Comparison of ENCODE assay signal across 8 cellular contexts in the genomic region with DNA sequence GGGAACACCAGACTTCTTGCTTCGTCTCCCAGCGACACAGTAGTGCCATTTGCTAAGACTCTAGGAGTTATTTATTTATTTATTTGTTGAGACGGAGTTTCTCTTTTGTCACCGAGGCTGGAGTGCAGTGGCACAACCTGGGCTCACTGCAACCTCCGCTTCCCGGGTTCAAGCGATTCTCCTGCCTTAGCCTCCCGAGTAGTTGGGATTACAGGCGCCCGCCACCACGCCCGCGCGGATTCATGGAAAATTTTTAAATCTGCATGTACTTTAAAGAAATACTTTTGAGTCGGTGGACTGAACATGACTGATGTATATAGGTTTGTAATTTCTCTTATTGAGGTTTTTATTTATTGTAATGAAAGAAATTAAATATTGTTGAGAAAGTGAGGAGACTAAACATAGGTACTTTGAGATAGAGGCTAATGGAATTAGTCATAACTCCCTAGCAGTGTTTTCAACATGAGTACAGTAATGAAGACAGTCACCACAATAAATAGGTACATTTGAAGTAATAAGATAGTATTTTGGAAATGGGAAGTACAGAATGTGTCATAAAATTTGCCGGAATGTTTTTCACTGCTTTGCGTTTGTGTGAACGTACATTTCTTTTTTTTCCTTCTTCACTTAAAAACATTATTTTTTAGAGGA. TPM values are rescaled to one million over a fixed set of nuclear protein-coding genes. Genes with fewer than 3 reads are reported as not detected.
A peak's percentile ranks its signal among the peaks of the same experiment; 100 is the strongest.
DNase-seq lines count a peak whose midpoint lies in the region; ATAC-seq, FAIRE-seq and TF ChIP-seq lines count a peak whose summit lies in the region.

No MANE protein-coding gene starts in this region.

- H2AFZ ChIP-seq in MM.1S (ENCODE audit: low read length), result peak overlapping the region; percentile 96
- no peak overlapping the region for H2AFZ ChIP-seq in H1 (ENCODE audit: low read length)

- H3K4me3 ChIP-seq in Caco-2 (ENCODE audit: low read depth, low read length), result peak overlapping the region; percentile 83
- H3K4me3 ChIP-seq in MM.1S (ENCODE audit: low read length), result peak overlapping the region; percentile 98
- peak overlapping the region; percentile 86 to 95 (median 93) for H3K4me3 ChIP-seq in H1 (ENCODE audit: extremely low read depth in 1 of 4, insufficient read depth in 2 of 4, low read depth in 3 of 4, low read length in 4 of 4)

- H3K9me3 ChIP-seq in Caco-2 (no peaks in the 10 kb centered on the region), MM.1S (replicated peaks; ENCODE audit: insufficient read depth, low read length) (no peaks in the 10 kb centered on the region), H1 (ENCODE audit: insufficient read depth in 2 of 2, low read depth in 1 of 2, low read length in 1 of 2) (no peaks in the 10 kb centered on the region)

- H2BK15ac ChIP-seq in H1 (ENCODE audit: low read length), result no peak overlapping the region

- H3K56ac ChIP-seq in H1 (replicated peaks; ENCODE audit: insufficient read length, low read depth, low read length), result no peak overlapping the region

- H3K36me3 ChIP-seq in Caco-2 (ENCODE audit: control insufficient read depth, insufficient read depth, low read length) (no peaks in the 10 kb centered on the region), MM.1S (replicated peaks; ENCODE audit: insufficient read depth, low read length) (no peaks in the 10 kb centered on the region), H1 (ENCODE audit: control insufficient read depth in 2 of 4, insufficient read depth in 4 of 4, low read length in 3 of 4) (no peaks in the 10 kb centered on the region)

- H2BK5ac ChIP-seq in H1 (ENCODE audit: low read depth, low read length), result no peak overlapping the region; the same call in 1 of the 2 replicates

- CTCF ChIA-PET in Caco-2 (lab: Charles Lee) (interaction anchor here (0.5 kb wide), 1 partner anchor 1123 kb away, joined by 6 read pairs; no protein-coding TSS in a partner anchor), H1 (lab: Charles Lee; ENCODE audit: partially characterized antibody) (no interaction called here)

- peak overlapping the region; percentile 68 for H3K4me2 ChIP-seq in MM.1S (ENCODE audit: low read depth, low read length)
- peak overlapping the region; percentile 70 to 72 for H3K4me2 ChIP-seq in H1 (ENCODE audit: insufficient read depth in 1 of 2, low read depth in 2 of 2, low read length in 2 of 2)

- H3K27ac ChIP-seq in MM.1S (ENCODE audit: low read length), result peak overlapping the region; percentile 74; the same call in 1 of the 2 replicates
- no peak overlapping the region for H3K27ac ChIP-seq in H1 (ENCODE audit: low read depth, low read length)

- no peak overlapping the region for H4K91ac ChIP-seq in H1 (replicated peaks; ENCODE audit: insufficient read length, low read length)

- H2BK12ac ChIP-seq in H1 (ENCODE audit: low read depth, low read length), result no peak overlapping the region

- H3K27me3 ChIP-seq in Caco-2 (replicated peaks; ENCODE audit: control insufficient read depth, insufficient read depth, low read length) (no peaks in the 10 kb centered on the region), MM.1S (replicated peaks; ENCODE audit: insufficient read depth, low read length) (no peaks in the 10 kb centered on the region), H1 (replicated peaks in 1 of 4; ENCODE audit: control insufficient read depth in 3 of 4, extremely low read depth in 1 of 4, insufficient read depth in 3 of 4, low read length in 3 of 4) (no peaks in the 10 kb centered on the region)

- H3K79me2 ChIP-seq in MM.1S (ENCODE audit: low read length) (peaks cover 35% of the 10 kb centered on the region), H1 (ENCODE audit: control insufficient read depth in 1 of 2, insufficient read depth in 2 of 2, low read length in 2 of 2) (peaks cover 0 to 55% of the 10 kb centered on the region in 2 experiments; a peak in 2 of 4 replicates)

- H3K36me3 Mint-ChIP-seq in Caco-2 (ENCODE audit: insufficient read depth, unreplicated experiment), result no peaks in the 10 kb centered on the region
- no peaks in the 10 kb centered on the region for H3K36me3 Mint-ChIP-seq in neural crest cell (ENCODE audit: low read depth)

- TF ChIP-seq POLR2A in H1 (IDR thresholded peaks at IDR 0.05; ENCODE audit: control extremely low read depth in 1 of 2, low read depth in 2 of 2, low read length in 2 of 2), result no peak

- H3K4me1 Mint-ChIP-seq in Caco-2 (ENCODE audit: low read depth, unreplicated experiment) (no peaks in the 10 kb centered on the region), neural crest cell (peaks cover 15% of the 10 kb centered on the region)

- H3K4me1 ChIP-seq in Caco-2 (peaks cover 11% of the 10 kb centered on the region; the same call in 1 of the 2 replicates), MM.1S (ENCODE audit: low read length) (peaks cover 6% of the 10 kb centered on the region), H1 (replicated peaks in 1 of 4; ENCODE audit: control insufficient read depth in 3 of 4, insufficient read depth in 4 of 4, low read length in 3 of 4) (peaks cover 0 to 2% (median 0%) of the 10 kb centered on the region in 4 experiments; a peak in 1 of 7 replicates)

- no peak overlapping the region for H3K23ac ChIP-seq in H1 (ENCODE audit: insufficient read length)

- no peak overlapping the region for H4K8ac ChIP-seq in H1 (ENCODE audit: extremely low read depth, insufficient read depth, low read length)

- FAIRE-seq in H1 (lab: Jason Lieb, UNC), result no peak

- H3K4ac ChIP-seq in H1 (replicated peaks; ENCODE audit: insufficient read length, low read depth, low read length), result no peak overlapping the region

- intact Hi-C loops in Caco-2 (cut with micrococcal nuclease; ENCODE audit: unreplicated experiment), result no loop called here

- TF ChIP-seq RAD21 in H1 (IDR thresholded peaks at IDR 0.05 in 1 of 2, conservative IDR thresholded peaks at IDR 0.05 in 1 of 2; ENCODE audit: low read depth in 2 of 2, low read length in 2 of 2), result no peak

- DNase-seq in Caco-2 (peak in 1 of 2 experiments; percentile 3), MM.1S (no peak), H1 (ENCODE audit: low read depth in 1 of 2, low spot score in 2 of 2) (no peak), neural crest cell (ENCODE audit: low read depth, low spot score) (no peak), NCI-H226 (no peak), KG1 (lab: John Stamatoyannopoulos, UW) (no peak), occipital lobe (lab: John Stamatoyannopoulos, UW) (no peak)

- TSS peak; percentile 26 for BruUV-seq in Caco-2 (replicated peaks; lab: Mats Ljungman, UMichigan)

- H3K27me3 Mint-ChIP-seq in Caco-2 (ENCODE audit: insufficient read depth, unreplicated experiment) (no peaks in the 10 kb centered on the region), neural crest cell (ENCODE audit: low read depth) (peaks cover 22% of the 10 kb centered on the region)

- H3K79me1 ChIP-seq in H1 (ENCODE audit: low read depth, low read length), result no peaks in the 10 kb centered on the region

- H3K4me3 Mint-ChIP-seq in Caco-2 (ENCODE audit: unreplicated experiment), result peak overlapping the region; percentile 99
- peak overlapping the region; percentile 96 for H3K4me3 Mint-ChIP-seq in neural crest cell

- WGBS in H1 (ENCODE audit: extremely low coverage in 1 of 2, insufficient coverage in 1 of 2, insufficient read length in 1 of 2, insufficient replicate concordance in 2 of 2, low coverage in 1 of 2, low lambda C conversion rate in 2 of 2, missing lambda C conversion rate in 1 of 2), 2 experiments, result 65% methylated on average over 18 of the region's 18 CpGs; no CpG with 5 or more reads in 1 of the 2 experiments

- H3K9me3 Mint-ChIP-seq in Caco-2 (ENCODE audit: unreplicated experiment) (no peaks in the 10 kb centered on the region), neural crest cell (no peaks in the 10 kb centered on the region)

- H4K5ac ChIP-seq in H1 (ENCODE audit: insufficient read length, low read depth, low read length), result no peak overlapping the region

- H3K9ac ChIP-seq in MM.1S (ENCODE audit: low read length) (peak overlapping the region; percentile 90), H1 (replicated peaks in 1 of 4; ENCODE audit: extremely low read depth in 1 of 4, low read depth in 3 of 4, low read length in 3 of 4) (peak overlapping the region; percentile 58 to 91 (median 80); a peak in 6 of 7 replicates)

- H2AK5ac ChIP-seq in H1 (ENCODE audit: low read depth, low read length), result no peak overlapping the region

- no peak overlapping the region for H3K18ac ChIP-seq in H1 (ENCODE audit: extremely low read depth, low read length)

- H3K9me2 ChIP-seq in MM.1S (replicated peaks; ENCODE audit: insufficient read depth, low read length), result no peaks in the 10 kb centered on the region

- H4K20me1 ChIP-seq in MM.1S (ENCODE audit: insufficient read depth, low read length) (no peaks in the 10 kb centered on the region), H1 (replicated peaks in 1 of 2; ENCODE audit: control insufficient read depth in 1 of 2, insufficient read depth in 2 of 2, low read length in 2 of 2) (peaks cover 2 to 5% of the 10 kb centered on the region in 2 experiments)

- no peak for TF ChIP-seq CTCF in Caco-2 (IDR thresholded peaks at IDR 0.05; ENCODE audit: insufficient read depth in 1 of 2, low read depth in 1 of 2, low read length in 1 of 2, severe bottlenecking in 1 of 2, unreplicated experiment in 1 of 2)
- TF ChIP-seq CTCF in MM.1S (IDR thresholded peaks at IDR 0.05; ENCODE audit: low read length), result no peak
- TF ChIP-seq CTCF in H1 (IDR thresholded peaks at IDR 0.05; ENCODE audit: control extremely low read depth in 1 of 3, insufficient read depth in 1 of 3, low read depth in 1 of 3, low read length in 3 of 3), result no peak
- TF ChIP-seq CTCF in neural crest cell (conservative IDR thresholded peaks at IDR 0.05), result no peak

- no peak for ATAC-seq in GM18858 (IDR thresholded peaks at IDR 0.05; ENCODE audit: unreplicated experiment)

- no peak overlapping the region for H3K14ac ChIP-seq in H1 (ENCODE audit: insufficient read length)

- H3F3A ChIP-seq in MM.1S (ENCODE audit: insufficient read depth, low read length), result no peaks in the 10 kb centered on the region

- no peak for TF ChIP-seq EP300 in H1 (IDR thresholded peaks at IDR 0.05; ENCODE audit: borderline replicate concordance in 1 of 2, low read depth in 2 of 2, low read length in 2 of 2)

- H2BK120ac ChIP-seq in H1 (replicated peaks; ENCODE audit: low read depth, low read length), result no peak overlapping the region

- POLR2A ChIA-PET in Caco-2 (lab: Charles Lee), result interaction anchor here (0.6 kb wide), 1 partner anchor 46 kb away, joined by 3 read pairs; no protein-coding TSS in a partner anchor
- POLR2A ChIA-PET in H1 (lab: Charles Lee; ENCODE audit: partially characterized antibody), result interaction anchor here (1.3 to 1.9 kb wide), 2 partner anchors 8 to 13 kb away, joined by 4 to 6 read pairs; no protein-coding TSS in a partner anchor

- H3K27ac Mint-ChIP-seq in Caco-2 (ENCODE audit: unreplicated experiment) (peak overlapping the region; percentile 94), neural crest cell (ENCODE audit: unreplicated experiment) (peak overlapping the region; percentile 82)

- no peaks in the 10 kb centered on the region for H3K23me2 ChIP-seq in H1 (ENCODE audit: low read depth, low read length)

- H2BK20ac ChIP-seq in H1 (ENCODE audit: low read length), result no peak overlapping the region

RNA-seq across cellular contexts. Expression of a gene that starts 1.0 kb away (rescaled TPM):
- total RNA-seq in Caco-2 (2022), result 33.3 and 33.7 TPM in 2 replicates
- total RNA-seq in H1 (2021; fragmentation: NEBNext Ultra II Directional; extraction: Animal tissue kit (Norgen Biotek cat#: 25700)), result 32.9 and 33.5 TPM in 2 replicates
- 17.8 and 38.3 TPM in 2 replicates for polyA plus RNA-seq in H1 (2011; rRNA removed)
- polyA plus RNA-seq in H1 (2011; cell fraction: cytosol; rRNA removed), result 40.8 TPM
- polyA plus RNA-seq in H1 (2011; cell fraction: nucleus; rRNA removed), result 13.6 TPM
- 41.6 to 53.8 TPM (median 45.3 TPM) in 4 replicates for polyA plus RNA-seq in H1 (2012, experiment 1 of 2)
- polyA plus RNA-seq in H1 (2012, experiment 2 of 2), result 15.0 TPM
- 28.3 TPM for polyA plus RNA-seq in H1 (2013, experiment 1 of 2)
- polyA plus RNA-seq in H1 (2013, experiment 2 of 2), result 29.8 TPM
- polyA minus RNA-seq in H1 (2011; rRNA and poly(A)+ RNA removed), result 16.0 and 20.4 TPM in 2 replicates
- polyA minus RNA-seq in H1 (2011; cell fraction: cytosol; rRNA and poly(A)+ RNA removed), result 16.5 TPM
- polyA minus RNA-seq in H1 (2011; cell fraction: nucleus; rRNA and poly(A)+ RNA removed), result 23.5 TPM
- total RNA-seq in neural crest cell, result 23.7 and 25.6 TPM in 2 replicates
- 50.5 TPM for total RNA-seq in occipital lobe
